ENCODE assay signal across 1 cellular context in genomic region chr1:178819123-178819522, GRCh38.
TF ChIP-seq lines count a peak whose summit lies in the region.

No MANE protein-coding gene starts in this region.

TF ChIP-seq in GM23338, 12 proteins besides CTCF, POLR2A, EP300 and RAD21 (continued from another document):
- TF ChIP-seq ZNF462 (CRISPR knock-in tag; IDR thresholded peaks at IDR 0.05): no peak
- no peak for TF ChIP-seq CREB1 (CRISPR knock-in tag; IDR thresholded peaks at IDR 0.05; ENCODE audit: low read depth)
- TF ChIP-seq NANOG (IDR thresholded peaks at IDR 0.05; ENCODE audit: borderline replicate concordance): no peak
- no peak for TF ChIP-seq POLR2AphosphoS5 (IDR thresholded peaks at IDR 0.05; ENCODE audit: low read depth)
- TF ChIP-seq ZNF331 (CRISPR knock-in tag; IDR thresholded peaks at IDR 0.05; ENCODE audit: low read depth): no peak
- no peak for TF ChIP-seq STAT1 (IDR thresholded peaks at IDR 0.05; ENCODE audit: unreplicated experiment)
